1 cellular context compared by ENCODE assay signal in the genomic region with DNA sequence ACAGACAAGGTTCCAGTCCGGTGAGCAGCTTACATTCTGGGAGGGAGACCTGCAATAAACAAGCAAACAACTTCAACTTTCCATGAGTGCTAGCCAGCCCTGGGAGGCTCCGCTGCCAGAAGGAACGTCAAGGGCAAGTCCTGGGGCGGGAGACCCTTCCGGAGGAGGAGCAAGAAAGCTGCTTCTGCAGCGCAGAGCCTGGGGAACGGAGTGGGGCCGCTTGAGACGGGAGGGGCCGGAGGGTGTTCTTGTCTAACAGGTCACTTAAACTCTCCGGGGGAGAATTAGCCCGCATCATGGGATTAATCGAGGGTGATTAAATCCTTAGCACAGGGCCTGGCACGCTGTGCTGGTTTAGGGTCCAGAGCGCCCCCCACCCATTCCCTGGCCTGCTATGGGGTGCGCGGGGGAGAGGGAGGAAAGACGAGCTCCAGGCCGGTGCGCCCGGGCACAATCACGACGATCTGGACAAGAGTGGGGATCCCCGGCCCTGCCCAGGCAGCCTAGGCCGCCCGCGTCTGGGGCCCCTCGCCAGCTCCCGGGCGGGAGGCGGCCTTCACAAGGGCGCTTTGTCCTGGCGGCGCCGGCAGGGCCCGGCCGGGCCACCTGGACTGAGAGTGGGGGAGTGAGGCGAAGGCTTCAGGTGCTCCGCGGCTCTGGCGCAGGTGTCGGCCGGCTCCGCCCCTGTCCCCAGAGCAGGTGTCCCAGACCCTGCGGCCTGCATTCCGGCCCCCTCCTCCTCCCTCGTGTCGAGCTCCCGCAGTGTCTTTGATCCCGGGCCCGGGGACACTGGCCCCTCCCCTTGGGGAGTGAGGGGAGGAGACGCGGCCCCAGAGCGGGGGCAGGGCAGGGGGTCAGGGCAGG.
TF ChIP-seq lines count a peak whose summit lies in the region.

No MANE protein-coding gene starts in this region.

TF ChIP-seq in H1, 55 proteins besides CTCF, POLR2A, EP300 and RAD21 (continued from another document):
- TF ChIP-seq POLR2AphosphoS5 (IDR thresholded peaks at IDR 0.05; ENCODE audit: low read depth, low read length): peak; percentile 54; the same call in 1 of the 2 replicates
